ENCODE assay signal across 1 cellular context in genomic region chr5:176389769-176390123, GRCh38.
TF ChIP-seq lines count a peak whose summit lies in the region.

No MANE protein-coding gene starts in this region.

TF ChIP-seq in HepG2, 621 proteins besides CTCF, POLR2A, EP300 and RAD21:
- TF ChIP-seq RARG (CRISPR knock-in tag; IDR thresholded peaks at IDR 0.05; ENCODE audit: low read depth) (0 out of 2 replicates have a peak, but pooled peaks have one; percentile 59), SNAPC4 (CRISPR knock-in tag; IDR thresholded peaks at IDR 0.05) (0 out of 2 replicates have a peak, but pooled peaks have one; percentile 15)
